2 cellular contexts compared by ENCODE assay signal in the genomic region with DNA sequence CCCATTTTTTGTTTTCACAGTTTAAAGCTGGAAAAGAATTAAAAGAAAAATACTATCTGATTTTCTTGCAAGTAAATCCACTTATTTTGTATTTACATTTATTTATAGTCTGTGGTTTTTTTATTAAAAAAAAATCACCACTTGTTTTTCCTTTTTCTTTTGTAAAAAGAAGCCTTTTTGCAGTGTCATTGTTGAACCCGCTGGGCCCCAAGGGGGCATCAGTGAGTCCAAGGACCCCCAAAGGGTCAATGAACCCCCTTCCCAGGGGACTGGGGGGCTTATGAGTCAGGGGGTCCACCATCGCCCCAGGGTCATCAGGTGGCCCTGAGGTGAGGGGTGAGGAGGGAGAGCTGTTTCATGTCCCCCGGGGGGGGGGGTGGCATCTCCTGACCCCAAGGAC.
TF ChIP-seq lines count a peak whose summit lies in the region.

No MANE protein-coding gene starts in this region.

TF ChIP-seq in A549, 52 proteins besides CTCF, POLR2A, EP300 and RAD21:
- TF ChIP-seq EHMT2 (IDR thresholded peaks at IDR 0.05; ENCODE audit: low read depth) (no peak), KDM5A (IDR thresholded peaks at IDR 0.05) (no peak), SMC3 (IDR thresholded peaks at IDR 0.05) (no peak), CBX8 (IDR thresholded peaks at IDR 0.05) (no peak), HMGXB4 (CRISPR knock-in tag; IDR thresholded peaks at IDR 0.05; ENCODE audit: borderline replicate concordance) (no peak), ZSCAN20 (CRISPR knock-in tag; IDR thresholded peaks at IDR 0.05) (no peak), KDM1A (IDR thresholded peaks at IDR 0.05; ENCODE audit: low read depth) (no peak), CEBPB (IDR thresholded peaks at IDR 0.05) (no peak), MAZ (IDR thresholded peaks at IDR 0.05; ENCODE audit: borderline replicate concordance, low read depth, low read length) (no peak), ESRRA (IDR thresholded peaks at IDR 0.05; ENCODE audit: borderline replicate concordance, low read length) (no peak), JUNB (IDR thresholded peaks at IDR 0.05) (no peak), USF2 (IDR thresholded peaks at IDR 0.05) (no peak), TFCP2L1 (CRISPR knock-in tag; IDR thresholded peaks at IDR 0.05) (no peak), BHLHE40 (IDR thresholded peaks at IDR 0.05; ENCODE audit: low read depth, low read length) (no peak), NR3C1 (IDR thresholded peaks at IDR 0.05) (no peak), ZNF302 (CRISPR knock-in tag; IDR thresholded peaks at IDR 0.05) (no peak), RFX5 (IDR thresholded peaks at IDR 0.05) (no peak), ZC3H11A (IDR thresholded peaks at IDR 0.05) (no peak), HOXB5 (CRISPR knock-in tag; IDR thresholded peaks at IDR 0.05) (no peak)
- TF ChIP-seq, protein P1, sequence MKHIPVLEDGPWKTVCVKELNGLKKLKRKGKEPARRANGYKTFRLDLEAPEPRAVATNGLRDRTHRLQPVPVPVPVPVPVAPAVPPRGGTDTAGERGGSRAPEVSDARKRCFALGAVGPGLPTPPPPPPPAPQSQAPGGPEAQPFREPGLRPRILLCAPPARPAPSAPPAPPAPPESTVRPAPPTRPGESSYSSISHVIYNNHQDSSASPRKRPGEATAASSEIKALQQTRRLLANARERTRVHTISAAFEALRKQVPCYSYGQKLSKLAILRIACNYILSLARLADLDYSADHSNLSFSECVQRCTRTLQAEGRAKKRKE (CRISPR knock-in tag; IDR thresholded peaks at IDR 0.05; ENCODE audit: low read depth): no peak
TF ChIP-seq in A549: peak in this region for 0.

TF ChIP-seq in H1, 55 proteins besides CTCF, POLR2A, EP300 and RAD21:
- TF ChIP-seq FOSL1 (IDR thresholded peaks at IDR 0.05; ENCODE audit: insufficient read depth, low read depth, low read length) (no peak), ATF3 (IDR thresholded peaks at IDR 0.05; ENCODE audit: insufficient read depth, low read depth, low read length) (no peak), KDM4A (IDR thresholded peaks at IDR 0.05; ENCODE audit: low read depth, low read length, severe bottlenecking) (no peak), YY1 (IDR thresholded peaks at IDR 0.05; ENCODE audit: low read depth, low read length) (no peak), E2F6 (IDR thresholded peaks at IDR 0.05) (no peak), MAFK (IDR thresholded peaks at IDR 0.05; ENCODE audit: low read depth, low read length) (peak; percentile 74; the same call in 1 of the 2 replicates), ASH2L (IDR thresholded peaks at IDR 0.05; ENCODE audit: low read length) (no peak), BACH1 (IDR thresholded peaks at IDR 0.05; ENCODE audit: low read length) (peak; percentile 67), RNF2 (IDR thresholded peaks at IDR 0.05; ENCODE audit: borderline replicate concordance, low read depth, low read length, missing control alignments, poor library complexity, severe bottlenecking) (no peak), SIX5 (IDR thresholded peaks at IDR 0.05; ENCODE audit: low read depth, low read length) (no peak), CHD2 (IDR thresholded peaks at IDR 0.05; ENCODE audit: low read length) (no peak), NRF1 (IDR thresholded peaks at IDR 0.05; ENCODE audit: low read depth, low read length) (no peak), JUN (IDR thresholded peaks at IDR 0.05; ENCODE audit: low read depth, low read length) (no peak), SAP30 (IDR thresholded peaks at IDR 0.05; ENCODE audit: insufficient read depth, insufficient replicate concordance, low read length) (no peak), GTF2F1 (IDR thresholded peaks at IDR 0.05; ENCODE audit: borderline replicate concordance, low read depth, low read length) (no peak), CBX5 (IDR thresholded peaks at IDR 0.05; ENCODE audit: low read depth, low read length) (no peak)
- TF ChIP-seq, protein P2, sequence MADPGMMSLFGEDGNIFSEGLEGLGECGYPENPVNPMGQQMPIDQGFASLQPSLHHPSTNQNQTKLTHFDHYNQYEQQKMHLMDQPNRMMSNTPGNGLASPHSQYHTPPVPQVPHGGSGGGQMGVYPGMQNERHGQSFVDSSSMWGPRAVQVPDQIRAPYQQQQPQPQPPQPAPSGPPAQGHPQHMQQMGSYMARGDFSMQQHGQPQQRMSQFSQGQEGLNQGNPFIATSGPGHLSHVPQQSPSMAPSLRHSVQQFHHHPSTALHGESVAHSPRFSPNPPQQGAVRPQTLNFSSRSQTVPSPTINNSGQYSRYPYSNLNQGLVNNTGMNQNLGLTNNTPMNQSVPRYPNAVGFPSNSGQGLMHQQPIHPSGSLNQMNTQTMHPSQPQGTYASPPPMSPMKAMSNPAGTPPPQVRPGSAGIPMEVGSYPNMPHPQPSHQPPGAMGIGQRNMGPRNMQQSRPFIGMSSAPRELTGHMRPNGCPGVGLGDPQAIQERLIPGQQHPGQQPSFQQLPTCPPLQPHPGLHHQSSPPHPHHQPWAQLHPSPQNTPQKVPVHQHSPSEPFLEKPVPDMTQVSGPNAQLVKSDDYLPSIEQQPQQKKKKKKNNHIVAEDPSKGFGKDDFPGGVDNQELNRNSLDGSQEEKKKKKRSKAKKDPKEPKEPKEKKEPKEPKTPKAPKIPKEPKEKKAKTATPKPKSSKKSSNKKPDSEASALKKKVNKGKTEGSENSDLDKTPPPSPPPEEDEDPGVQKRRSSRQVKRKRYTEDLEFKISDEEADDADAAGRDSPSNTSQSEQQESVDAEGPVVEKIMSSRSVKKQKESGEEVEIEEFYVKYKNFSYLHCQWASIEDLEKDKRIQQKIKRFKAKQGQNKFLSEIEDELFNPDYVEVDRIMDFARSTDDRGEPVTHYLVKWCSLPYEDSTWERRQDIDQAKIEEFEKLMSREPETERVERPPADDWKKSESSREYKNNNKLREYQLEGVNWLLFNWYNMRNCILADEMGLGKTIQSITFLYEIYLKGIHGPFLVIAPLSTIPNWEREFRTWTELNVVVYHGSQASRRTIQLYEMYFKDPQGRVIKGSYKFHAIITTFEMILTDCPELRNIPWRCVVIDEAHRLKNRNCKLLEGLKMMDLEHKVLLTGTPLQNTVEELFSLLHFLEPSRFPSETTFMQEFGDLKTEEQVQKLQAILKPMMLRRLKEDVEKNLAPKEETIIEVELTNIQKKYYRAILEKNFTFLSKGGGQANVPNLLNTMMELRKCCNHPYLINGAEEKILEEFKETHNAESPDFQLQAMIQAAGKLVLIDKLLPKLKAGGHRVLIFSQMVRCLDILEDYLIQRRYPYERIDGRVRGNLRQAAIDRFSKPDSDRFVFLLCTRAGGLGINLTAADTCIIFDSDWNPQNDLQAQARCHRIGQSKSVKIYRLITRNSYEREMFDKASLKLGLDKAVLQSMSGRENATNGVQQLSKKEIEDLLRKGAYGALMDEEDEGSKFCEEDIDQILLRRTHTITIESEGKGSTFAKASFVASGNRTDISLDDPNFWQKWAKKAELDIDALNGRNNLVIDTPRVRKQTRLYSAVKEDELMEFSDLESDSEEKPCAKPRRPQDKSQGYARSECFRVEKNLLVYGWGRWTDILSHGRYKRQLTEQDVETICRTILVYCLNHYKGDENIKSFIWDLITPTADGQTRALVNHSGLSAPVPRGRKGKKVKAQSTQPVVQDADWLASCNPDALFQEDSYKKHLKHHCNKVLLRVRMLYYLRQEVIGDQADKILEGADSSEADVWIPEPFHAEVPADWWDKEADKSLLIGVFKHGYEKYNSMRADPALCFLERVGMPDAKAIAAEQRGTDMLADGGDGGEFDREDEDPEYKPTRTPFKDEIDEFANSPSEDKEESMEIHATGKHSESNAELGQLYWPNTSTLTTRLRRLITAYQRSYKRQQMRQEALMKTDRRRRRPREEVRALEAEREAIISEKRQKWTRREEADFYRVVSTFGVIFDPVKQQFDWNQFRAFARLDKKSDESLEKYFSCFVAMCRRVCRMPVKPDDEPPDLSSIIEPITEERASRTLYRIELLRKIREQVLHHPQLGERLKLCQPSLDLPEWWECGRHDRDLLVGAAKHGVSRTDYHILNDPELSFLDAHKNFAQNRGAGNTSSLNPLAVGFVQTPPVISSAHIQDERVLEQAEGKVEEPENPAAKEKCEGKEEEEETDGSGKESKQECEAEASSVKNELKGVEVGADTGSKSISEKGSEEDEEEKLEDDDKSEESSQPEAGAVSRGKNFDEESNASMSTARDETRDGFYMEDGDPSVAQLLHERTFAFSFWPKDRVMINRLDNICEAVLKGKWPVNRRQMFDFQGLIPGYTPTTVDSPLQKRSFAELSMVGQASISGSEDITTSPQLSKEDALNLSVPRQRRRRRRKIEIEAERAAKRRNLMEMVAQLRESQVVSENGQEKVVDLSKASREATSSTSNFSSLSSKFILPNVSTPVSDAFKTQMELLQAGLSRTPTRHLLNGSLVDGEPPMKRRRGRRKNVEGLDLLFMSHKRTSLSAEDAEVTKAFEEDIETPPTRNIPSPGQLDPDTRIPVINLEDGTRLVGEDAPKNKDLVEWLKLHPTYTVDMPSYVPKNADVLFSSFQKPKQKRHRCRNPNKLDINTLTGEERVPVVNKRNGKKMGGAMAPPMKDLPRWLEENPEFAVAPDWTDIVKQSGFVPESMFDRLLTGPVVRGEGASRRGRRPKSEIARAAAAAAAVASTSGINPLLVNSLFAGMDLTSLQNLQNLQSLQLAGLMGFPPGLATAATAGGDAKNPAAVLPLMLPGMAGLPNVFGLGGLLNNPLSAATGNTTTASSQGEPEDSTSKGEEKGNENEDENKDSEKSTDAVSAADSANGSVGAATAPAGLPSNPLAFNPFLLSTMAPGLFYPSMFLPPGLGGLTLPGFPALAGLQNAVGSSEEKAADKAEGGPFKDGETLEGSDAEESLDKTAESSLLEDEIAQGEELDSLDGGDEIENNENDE (IDR thresholded peaks at IDR 0.05; ENCODE audit: insufficient replicate concordance, low read length): no peak
